In the genomic region with DNA sequence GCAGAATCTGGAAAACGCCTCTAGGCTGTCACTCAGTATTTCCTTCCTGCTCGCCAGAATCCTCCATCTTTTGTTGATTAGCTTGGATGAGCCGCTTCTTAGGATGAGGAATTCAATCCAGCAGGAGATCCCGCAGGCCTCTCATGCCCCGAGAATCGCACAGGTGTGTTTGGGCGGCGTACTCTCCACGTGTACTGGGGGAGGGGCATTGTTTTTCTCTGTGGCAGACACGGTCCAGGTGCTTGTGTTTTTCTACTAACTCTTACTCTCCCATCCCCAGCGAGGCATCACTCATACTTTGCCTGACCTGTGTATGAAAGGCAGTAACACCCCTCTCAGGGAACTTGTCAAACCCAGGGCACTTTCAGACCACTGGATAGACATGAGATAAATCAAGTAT, we compare ENCODE assay signal across 19 cellular contexts. TPM values are rescaled to one million over a fixed set of nuclear protein-coding genes. Genes with fewer than 3 reads are reported as not detected.
A peak's percentile ranks its signal among the peaks of the same experiment; 100 is the strongest.
DNase-seq lines count a peak whose midpoint lies in the region; ATAC-seq and TF ChIP-seq lines count a peak whose summit lies in the region.
"Had no signal": no experiment of that assay in that cellular context is flagged by ENCODE, and none has a peak within 500 bp of the region (broad histone marks: within the 10 kb centered on the region; RNA-seq: fewer than 3 reads in every experiment).

No MANE protein-coding gene starts in this region.

- peak overlapping the region; percentile 36; the same call in 1 of the 2 replicates for H3K4me3 ChIP-seq in SK-N-MC
- H3K4me3 ChIP-seq: A549, HAP-1, Peyer's patch, SJCRH30 had no signal

- no peak for ATAC-seq in activated CD8-positive, alpha-beta memory T cell treated with anti-CD3 and anti-CD28 coated beads, Interleukin-2, amount 10 ng/mL, durations not matched to agents 7 days and 5 days
- ATAC-seq: A549 had no signal

- H3K36me3 Mint-ChIP-seq in activated CD8-positive, alpha-beta memory T cell treated with anti-CD3 and anti-CD28 coated beads, Interleukin-2, amount 10 ng/mL, durations not matched to agents 7 days and 5 days = no peaks in the 10 kb centered on the region
- H3K36me3 Mint-ChIP-seq: CD14-positive monocyte had no signal

- peak overlapping the region; percentile 42 for H3K27ac ChIP-seq in SK-N-MC
- H3K27ac ChIP-seq: A549, KMS-11, Peyer's patch, SJCRH30 had no signal

- in situ Hi-C loops in GM13976 (cut with MboI; ENCODE audit: low sequenced_read_pairs, unreplicated experiment) = no loop called here

- H3K4me3 Mint-ChIP-seq in activated CD8-positive, alpha-beta memory T cell treated with anti-CD3 and anti-CD28 coated beads, Interleukin-2, amount 10 ng/mL, durations not matched to agents 7 days and 5 days = no peak overlapping the region
- H3K4me3 Mint-ChIP-seq: B cell, CD14-positive monocyte had no signal

- H3K4me1 Mint-ChIP-seq in activated CD8-positive, alpha-beta memory T cell treated with anti-CD3 and anti-CD28 coated beads, Interleukin-2, amount 10 ng/mL, durations not matched to agents 7 days and 5 days = peaks cover 4% of the 10 kb centered on the region
- H3K4me1 Mint-ChIP-seq: B cell, CD14-positive monocyte had no signal

- H3K27ac Mint-ChIP-seq in activated CD8-positive, alpha-beta memory T cell treated with anti-CD3 and anti-CD28 coated beads, Interleukin-2, amount 10 ng/mL, durations not matched to agents 7 days and 5 days = no peak overlapping the region
- H3K27ac Mint-ChIP-seq: B cell, CD14-positive monocyte had no signal

- H3K9me3 Mint-ChIP-seq in activated CD8-positive, alpha-beta memory T cell treated with anti-CD3 and anti-CD28 coated beads, Interleukin-2, amount 10 ng/mL, durations not matched to agents 7 days and 5 days (ENCODE audit: low read depth) = no peaks in the 10 kb centered on the region

- H3K9me3 ChIP-seq in SK-N-MC (ENCODE audit: low read depth, low read length) = no peaks in the 10 kb centered on the region
- H3K9me3 ChIP-seq: A549, HAP-1, Peyer's patch, SJCRH30 had no signal

- no peak overlapping the region for H3K9ac ChIP-seq in SK-N-MC (ENCODE audit: insufficient read length)
- H3K9ac ChIP-seq: KMS-11 had no signal

- peaks cover 31% of the 10 kb centered on the region for H3K27me3 Mint-ChIP-seq in activated CD8-positive, alpha-beta memory T cell treated with anti-CD3 and anti-CD28 coated beads, Interleukin-2, amount 10 ng/mL, durations not matched to agents 7 days and 5 days

- no peaks in the 10 kb centered on the region for H3K36me3 ChIP-seq in SK-N-MC (ENCODE audit: insufficient read depth, low read length)
- H3K36me3 ChIP-seq: HAP-1, Peyer's patch, SJCRH30 had no signal

- TF ChIP-seq CTCF in GM13976 (IDR thresholded peaks at IDR 0.05; ENCODE audit: borderline replicate concordance, control extremely low read depth, extremely low read depth, insufficient read depth, missing control alignments) = no peak

- DNase-seq in DMS153 treated with DMSO at 0.1 percent for 48 hours (lab: John Stamatoyannopoulos, UW; ENCODE audit: unreplicated experiment) (peak; percentile 18), NCI-H1417 treated with DMSO at 0.1 percent for 48 hours (lab: John Stamatoyannopoulos, UW) (peak; percentile 73), NCI-H2171 treated with DMSO at 0.1 percent for 48 hours (lab: John Stamatoyannopoulos, UW) (peak; percentile 73), SK-N-MC (ENCODE audit: low read depth, low spot score) (no peak), NCI-H524 (lab: John Stamatoyannopoulos, UW) (no peak), epidermal melanocyte (ENCODE audit: insufficient read length, low spot score) (no peak), GM13976 (ENCODE audit: low spot score) (no peak)
- no peak for DNase-seq in activated CD8-positive, alpha-beta memory T cell treated with anti-CD3 and anti-CD28 coated beads, Interleukin-2, amount 10 ng/mL, durations not matched to agents 7 days and 5 days
- DNase-seq: NCI-H1092 treated with DMSO at 0.1 percent for 48 hours, NCI-H2081 treated with DMSO at 0.1 percent for 48 hours, NCI-H82, Peyer's patch, SJCRH30, T-helper 1 cell had no signal

- CTCF ChIA-PET in activated CD8-positive, alpha-beta memory T cell treated with anti-CD3 and anti-CD28 coated beads, Interleukin-2, amount 10 ng/mL, durations not matched to agents 7 days and 5 days (lab: Charles Lee) = no interaction called here

RNA-seq across cellular contexts. Expression of a gene that starts 40.1 kb away (rescaled TPM):
- not detected for total RNA-seq in activated CD8-positive, alpha-beta memory T cell treated with anti-CD3 and anti-CD28 coated beads, Interleukin-2, amount 10 ng/mL, durations not matched to agents 7 days and 5 days
- total RNA-seq: B cell, Peyer's patch had no signal

RNA-seq across cellular contexts. Expression of a gene that starts 50.1 kb away (rescaled TPM):
- 1 to 10 TPM in 1 of 2 experiments, under 1 TPM in 1; 0.26 to 1.6 TPM for total RNA-seq in activated CD8-positive, alpha-beta memory T cell treated with anti-CD3 and anti-CD28 coated beads, Interleukin-2, amount 10 ng/mL, durations not matched to agents 7 days and 5 days
- total RNA-seq: B cell, Peyer's patch had no signal

Comparison
In these comparisons a context has a peak if more than half of its experiments do, and no peak if none do; other contexts are left out.
1. DNase-seq: peak in DMS153 treated with DMSO at 0.1 percent for 48 hours (single experiment), NCI-H1417 treated with DMSO at 0.1 percent for 48 hours (single experiment) and NCI-H2171 treated with DMSO at 0.1 percent for 48 hours (single experiment); none in SK-N-MC (single experiment), NCI-H524 (0 of 2), activated CD8-positive, alpha-beta memory T cell treated with anti-CD3 and anti-CD28 coated beads, Interleukin-2, amount 10 ng/mL, durations not matched to agents 7 days and 5 days (single experiment), epidermal melanocyte (single experiment) and GM13976 (single experiment).